21 cellular contexts compared by ENCODE assay signal in the genomic region with DNA sequence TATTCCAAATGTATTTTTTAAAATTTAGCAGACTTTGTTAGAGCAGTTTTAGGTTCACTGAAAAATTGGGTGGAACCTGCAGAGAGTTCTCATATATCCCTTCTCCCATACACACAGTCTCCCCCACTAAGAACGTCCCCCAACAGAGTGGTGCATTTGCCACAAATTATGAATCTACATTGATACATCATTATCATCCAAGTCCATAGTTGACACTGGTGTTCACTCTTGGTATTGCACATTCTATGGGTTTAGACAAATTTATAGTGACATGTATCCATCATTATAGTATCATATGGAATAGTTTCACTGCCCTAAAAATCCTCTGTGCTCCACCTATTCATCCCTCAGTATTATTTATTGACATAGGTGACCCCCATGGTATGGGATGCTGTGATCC.
DNase-seq lines count a peak whose midpoint lies in the region; ATAC-seq and TF ChIP-seq lines count a peak whose summit lies in the region.
"Had no signal": no experiment of that assay in that cellular context is flagged by ENCODE, and none has a peak within 500 bp of the region (broad histone marks: within the 10 kb centered on the region; RNA-seq: fewer than 3 reads in every experiment).

No MANE protein-coding gene starts in this region.

- RAD21 ChIA-PET in HCT116 (lab: Charles Lee; ENCODE audit: low non-redundant PET in 1 of 2, low total read pairs in 2 of 2, uncharacterized antibody in 2 of 2, unreplicated experiment in 2 of 2), result no interaction called here

- ATAC-seq in HCT116 (peak; percentile 70), GM21360 (IDR thresholded peaks at IDR 0.05; ENCODE audit: unreplicated experiment) (no peak), GM21717 (IDR thresholded peaks at IDR 0.05; ENCODE audit: unreplicated experiment) (no peak)

- H3K79me2 ChIP-seq in HCT116 (ENCODE audit: insufficient read depth, low read length), result peaks cover 52% of the 10 kb centered on the region

- no peak overlapping the region for H2AFZ ChIP-seq in HCT116 (ENCODE audit: low read depth, low read length, poor library complexity, severe bottlenecking)
- H2AFZ ChIP-seq: neural progenitor cell had no signal

- peaks cover 0 to 15% of the 10 kb centered on the region in 2 experiments; a peak in 1 of 4 replicates for H3K4me1 ChIP-seq in HCT116 (ENCODE audit: control insufficient read depth in 1 of 2, insufficient read depth in 2 of 2, low read length in 2 of 2)
- H3K4me1 ChIP-seq: neural progenitor cell had no signal

- H3K27ac ChIP-seq in HCT116 (ENCODE audit: low read depth, low read length), result no peak overlapping the region
- H3K27ac ChIP-seq: neural progenitor cell, RWPE1 had no signal

- TF ChIP-seq CTCF in HCT116 (IDR thresholded peaks at IDR 0.05 in 2 of 3, conservative IDR thresholded peaks at IDR 0.05 in 1 of 3; ENCODE audit: borderline replicate concordance in 1 of 3, insufficient read depth in 1 of 3, low read depth in 2 of 3, low read length in 2 of 3) (peak in 2 of 3 experiments; percentile 4 to 49; a peak in 3 of 6 replicates), mesothelial cell of epicardium (IDR thresholded peaks at IDR 0.05; ENCODE audit: unreplicated experiment) (peak; percentile 44)

- H3K27me3 Mint-ChIP-seq in T-helper 1 cell treated with Interleukin-12 subunit alpha and Interleukin-12 subunit beta and Interleukin-4 antibody, amounts not matched to agents 30 μg/mL and 1 μg/mL, for 36 hours (ENCODE audit: low read depth), result no peaks in the 10 kb centered on the region
- H3K27me3 Mint-ChIP-seq in activated T-helper 1 cell treated with anti-CD3 and anti-CD28 coated beads, Interleukin-12 subunit alpha, Interleukin-12 subunit beta, Interleukin-2, Interleukin-4 antibody, amounts not matched to agents 30 ng/mL and 10 ng/mL and 1 ng/mL, durations not matched to agents 14 hours and 24 hours and 36 hours (ENCODE audit: insufficient read depth), result no peaks in the 10 kb centered on the region
- no peaks in the 10 kb centered on the region for H3K27me3 Mint-ChIP-seq in mesothelial cell of epicardium (ENCODE audit: low read depth)

- H3K9me3 ChIP-seq in HCT116 (ENCODE audit: control insufficient read depth in 1 of 2, insufficient read depth in 1 of 2, low read depth in 1 of 2, low read length in 2 of 2), result no peaks in the 10 kb centered on the region
- H3K9me3 ChIP-seq: HAP-1 had no signal

- no peaks in the 10 kb centered on the region for H3K9me3 Mint-ChIP-seq in T-helper 1 cell treated with Interleukin-12 subunit alpha and Interleukin-12 subunit beta and Interleukin-4 antibody, amounts not matched to agents 30 μg/mL and 1 μg/mL, for 36 hours
- no peaks in the 10 kb centered on the region for H3K9me3 Mint-ChIP-seq in activated T-helper 1 cell treated with anti-CD3 and anti-CD28 coated beads, Interleukin-12 subunit alpha, Interleukin-12 subunit beta, Interleukin-2, Interleukin-4 antibody, amounts not matched to agents 30 ng/mL and 10 ng/mL and 1 ng/mL, durations not matched to agents 14 hours and 24 hours and 36 hours
- no peaks in the 10 kb centered on the region for H3K9me3 Mint-ChIP-seq in mesothelial cell of epicardium

- CTCF ChIA-PET in HCT116 (lab: Charles Lee), result no interaction called here

- no peaks in the 10 kb centered on the region for H3K36me3 ChIP-seq in HCT116 (ENCODE audit: control insufficient read depth in 1 of 2, insufficient read depth in 2 of 2, low read length in 2 of 2)
- H3K36me3 ChIP-seq: HAP-1, neural progenitor cell had no signal

- DNase-seq in T-helper 1 cell, result no peak
- DNase-seq in HCT116 (ENCODE audit: low read depth, low spot score), result no peak
- no peak for DNase-seq in activated T-helper 1 cell treated with anti-CD3 and anti-CD28 coated beads, Interleukin-12 subunit alpha, Interleukin-12 subunit beta, Interleukin-2, Interleukin-4 antibody, amounts not matched to agents 30 ng/mL and 10 ng/mL and 1 ng/mL, durations not matched to agents 14 hours and 24 hours and 36 hours (ENCODE audit: low spot score)
- DNase-seq in mesothelial cell of epicardium (ENCODE audit: low spot score in 2 of 2, unreplicated experiment in 2 of 2), result no peak
- no peak for DNase-seq in D341Med (ENCODE audit: low spot score)
- DNase-seq: 8988T; activated effector memory CD4-positive, alpha-beta T cell treated with Interleukin-2 at 50 U/mL for 16 hours; DMS153; hypothalamus; mesendoderm; NCI-H2029; NCI-H446; small intestine; stimulated activated CD4-positive, alpha-beta T cell treated with anti-CD3 and anti-CD28 coated beads, Interleukin-4, amount 100 ng/mL, for 1 hour; substantia nigra had no signal

- TF ChIP-seq RAD21 in HCT116 (IDR thresholded peaks at IDR 0.05; ENCODE audit: low read depth), result no peak

- H3K27me3 ChIP-seq in HCT116 (ENCODE audit: insufficient read depth, low read length), result no peaks in the 10 kb centered on the region
- H3K27me3 ChIP-seq: neural progenitor cell had no signal

- POLR2A ChIA-PET in HCT116 (lab: Charles Lee), result no interaction called here

- BruUV-seq in HCT116 (replicated peaks; lab: Mats Ljungman, UMichigan), result no TSS peak

- H3K4me3 Mint-ChIP-seq in T-helper 1 cell treated with Interleukin-12 subunit alpha and Interleukin-12 subunit beta and Interleukin-4 antibody, amounts not matched to agents 30 μg/mL and 1 μg/mL, for 36 hours, result no peak overlapping the region
- peak overlapping the region; percentile 7 for H3K4me3 Mint-ChIP-seq in activated T-helper 1 cell treated with anti-CD3 and anti-CD28 coated beads, Interleukin-12 subunit alpha, Interleukin-12 subunit beta, Interleukin-2, Interleukin-4 antibody, amounts not matched to agents 30 ng/mL and 10 ng/mL and 1 ng/mL, durations not matched to agents 14 hours and 24 hours and 36 hours
- H3K4me3 Mint-ChIP-seq in mesothelial cell of epicardium, result no peak overlapping the region
- H3K4me3 Mint-ChIP-seq: neural progenitor cell had no signal

- no peak overlapping the region for H3K9ac ChIP-seq in HCT116 (ENCODE audit: low read length)
- H3K9ac ChIP-seq: neural progenitor cell had no signal

- H3K36me3 Mint-ChIP-seq in T-helper 1 cell treated with Interleukin-12 subunit alpha and Interleukin-12 subunit beta and Interleukin-4 antibody, amounts not matched to agents 30 μg/mL and 1 μg/mL, for 36 hours (ENCODE audit: low read depth), result peaks cover 22% of the 10 kb centered on the region
- peaks cover 23% of the 10 kb centered on the region for H3K36me3 Mint-ChIP-seq in activated T-helper 1 cell treated with anti-CD3 and anti-CD28 coated beads, Interleukin-12 subunit alpha, Interleukin-12 subunit beta, Interleukin-2, Interleukin-4 antibody, amounts not matched to agents 30 ng/mL and 10 ng/mL and 1 ng/mL, durations not matched to agents 14 hours and 24 hours and 36 hours (ENCODE audit: low read depth)
- peaks cover 7% of the 10 kb centered on the region for H3K36me3 Mint-ChIP-seq in mesothelial cell of epicardium

- no peaks in the 10 kb centered on the region for H3K9me2 ChIP-seq in HCT116 (ENCODE audit: insufficient read depth)

- no peak overlapping the region for H3K4me2 ChIP-seq in HCT116 (ENCODE audit: low read length)
- H3K4me2 ChIP-seq: neural progenitor cell had no signal

- no peak overlapping the region for H3K4me3 ChIP-seq in HCT116 (replicated peaks in 1 of 2; ENCODE audit: low read depth in 1 of 2, low read length in 2 of 2)
- H3K4me3 ChIP-seq: HAP-1, neural progenitor cell had no signal

- TF ChIP-seq POLR2A in HCT116 (IDR thresholded peaks at IDR 0.05; ENCODE audit: borderline replicate concordance, extremely low read depth, insufficient read depth, insufficient read length), result no peak

- H4K20me1 ChIP-seq in HCT116 (ENCODE audit: insufficient read depth), result no peaks in the 10 kb centered on the region

- peak overlapping the region; percentile 50 for H3K27ac Mint-ChIP-seq in T-helper 1 cell treated with Interleukin-12 subunit alpha and Interleukin-12 subunit beta and Interleukin-4 antibody, amounts not matched to agents 30 μg/mL and 1 μg/mL, for 36 hours
- H3K27ac Mint-ChIP-seq in activated T-helper 1 cell treated with anti-CD3 and anti-CD28 coated beads, Interleukin-12 subunit alpha, Interleukin-12 subunit beta, Interleukin-2, Interleukin-4 antibody, amounts not matched to agents 30 ng/mL and 10 ng/mL and 1 ng/mL, durations not matched to agents 14 hours and 24 hours and 36 hours, result peak overlapping the region; percentile 53
- H3K27ac Mint-ChIP-seq in mesothelial cell of epicardium, result no peak overlapping the region

- H3K4me1 Mint-ChIP-seq in T-helper 1 cell treated with Interleukin-12 subunit alpha and Interleukin-12 subunit beta and Interleukin-4 antibody, amounts not matched to agents 30 μg/mL and 1 μg/mL, for 36 hours (ENCODE audit: low read depth), result peaks cover 59% of the 10 kb centered on the region
- peaks cover 84% of the 10 kb centered on the region for H3K4me1 Mint-ChIP-seq in activated T-helper 1 cell treated with anti-CD3 and anti-CD28 coated beads, Interleukin-12 subunit alpha, Interleukin-12 subunit beta, Interleukin-2, Interleukin-4 antibody, amounts not matched to agents 30 ng/mL and 10 ng/mL and 1 ng/mL, durations not matched to agents 14 hours and 24 hours and 36 hours (ENCODE audit: low read depth)
- peaks cover 31% of the 10 kb centered on the region for H3K4me1 Mint-ChIP-seq in mesothelial cell of epicardium

- intact Hi-C loops in HCT116 (cut with micrococcal nuclease), result no loop called here
- intact Hi-C loops in activated T-helper 1 cell treated with anti-CD3 and anti-CD28 coated beads, Interleukin-12 subunit alpha, Interleukin-12 subunit beta, Interleukin-2, Interleukin-4 antibody, amounts not matched to agents 30 ng/mL and 10 ng/mL and 1 ng/mL, durations not matched to agents 14 hours and 24 hours and 36 hours (cut with micrococcal nuclease), result no loop called here

TF ChIP-seq in HCT116, 20 proteins besides CTCF, POLR2A, EP300 and RAD21 (continues in another document):
- TF ChIP-seq EZH2 (IDR thresholded peaks at IDR 0.05), result no peak
- no peak for TF ChIP-seq SIN3A (IDR thresholded peaks at IDR 0.05; ENCODE audit: low read depth)
- no peak for TF ChIP-seq CEBPB (IDR thresholded peaks at IDR 0.05; ENCODE audit: low read depth)
- no peak for TF ChIP-seq POLR2AphosphoS5 (IDR thresholded peaks at IDR 0.05; ENCODE audit: low read depth, low read length)
- TF ChIP-seq JUND (IDR thresholded peaks at IDR 0.05), result no peak
- TF ChIP-seq TCF7L2 (IDR thresholded peaks at IDR 0.05; ENCODE audit: borderline replicate concordance, extremely low read depth, insufficient read depth, insufficient read length), result no peak
- TF ChIP-seq FOSL1 (IDR thresholded peaks at IDR 0.05; ENCODE audit: low read depth), result no peak
- no peak for TF ChIP-seq YY1 (IDR thresholded peaks at IDR 0.05; ENCODE audit: extremely low read depth, insufficient replicate concordance, low read depth, low read length)
- no peak for TF ChIP-seq EGR1 (IDR thresholded peaks at IDR 0.05; ENCODE audit: low read depth)
- TF ChIP-seq, protein P1, sequence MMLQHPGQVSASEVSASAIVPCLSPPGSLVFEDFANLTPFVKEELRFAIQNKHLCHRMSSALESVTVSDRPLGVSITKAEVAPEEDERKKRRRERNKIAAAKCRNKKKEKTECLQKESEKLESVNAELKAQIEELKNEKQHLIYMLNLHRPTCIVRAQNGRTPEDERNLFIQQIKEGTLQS (IDR thresholded peaks at IDR 0.05), result no peak
- no peak for TF ChIP-seq ZFX (IDR thresholded peaks at IDR 0.05)
- no peak for TF ChIP-seq EZH2phosphoT487 (IDR thresholded peaks at IDR 0.05; ENCODE audit: borderline replicate concordance)
- TF ChIP-seq SP1 (IDR thresholded peaks at IDR 0.05; ENCODE audit: low read depth), result no peak
